8 cellular contexts compared by ENCODE assay signal in genomic region chr6:3026811-3027626, GRCh38.
DNase-seq lines count a peak whose midpoint lies in the region; ATAC-seq lines count a peak whose summit lies in the region.

No MANE protein-coding gene starts in this region.

- no peaks in the 10 kb centered on the region for H3K9me3 Mint-ChIP-seq in stimulated activated naive CD8-positive, alpha-beta T cell treated with anti-CD3 and anti-CD28 coated beads, Interleukin-15, Interleukin-2, amounts not matched to agents 100 ng/mL and 50 ng/mL, for 24 hours

- H3K27me3 Mint-ChIP-seq in stimulated activated naive CD8-positive, alpha-beta T cell treated with anti-CD3 and anti-CD28 coated beads, Interleukin-15, Interleukin-2, amounts not matched to agents 100 ng/mL and 50 ng/mL, for 24 hours, result peaks cover 7% of the 10 kb centered on the region

- peak; percentile 59 for ATAC-seq in GM18520 (IDR thresholded peaks at IDR 0.05; ENCODE audit: unreplicated experiment)
- peak; percentile 59 for ATAC-seq in HG02610 (IDR thresholded peaks at IDR 0.05; ENCODE audit: unreplicated experiment)

- peaks cover 55% of the 10 kb centered on the region for H3K4me1 Mint-ChIP-seq in stimulated activated naive CD8-positive, alpha-beta T cell treated with anti-CD3 and anti-CD28 coated beads, Interleukin-15, Interleukin-2, amounts not matched to agents 100 ng/mL and 50 ng/mL, for 24 hours (ENCODE audit: low read depth)

- peak overlapping the region; percentile 71 for H3K4me3 Mint-ChIP-seq in stimulated activated naive CD8-positive, alpha-beta T cell treated with anti-CD3 and anti-CD28 coated beads, Interleukin-15, Interleukin-2, amounts not matched to agents 100 ng/mL and 50 ng/mL, for 24 hours

- DNase-seq in NOMO-1 treated with DMSO at 0.1 percent for 48 hours (lab: John Stamatoyannopoulos, UW; ENCODE audit: unreplicated experiment) (peak; percentile 91), SW480 (ENCODE audit: low spot score) (no peak), NCI-H774 (lab: John Stamatoyannopoulos, UW) (no peak), NCI-H1436 (lab: John Stamatoyannopoulos, UW) (no peak)
- DNase-seq in central memory CD4-positive, alpha-beta T cell, result peak; percentile 35

- H3K36me3 Mint-ChIP-seq in stimulated activated naive CD8-positive, alpha-beta T cell treated with anti-CD3 and anti-CD28 coated beads, Interleukin-15, Interleukin-2, amounts not matched to agents 100 ng/mL and 50 ng/mL, for 24 hours (ENCODE audit: low read depth), result peaks cover 12% of the 10 kb centered on the region

- H3K27ac Mint-ChIP-seq in stimulated activated naive CD8-positive, alpha-beta T cell treated with anti-CD3 and anti-CD28 coated beads, Interleukin-15, Interleukin-2, amounts not matched to agents 100 ng/mL and 50 ng/mL, for 24 hours, result peak overlapping the region; percentile 81

Comparison
In these comparisons a context has a peak if more than half of its experiments do, and no peak if none do; other contexts are left out.
1. DNase-seq: peak in NOMO-1 treated with DMSO at 0.1 percent for 48 hours (single experiment) and central memory CD4-positive, alpha-beta T cell (single experiment); none in SW480 (single experiment), NCI-H774 (single experiment) and NCI-H1436 (single experiment).